Comparison of ENCODE assay signal across 8 cellular contexts in genomic region chr19:13024126-13024957, GRCh38. TPM values are rescaled to one million over a fixed set of nuclear protein-coding genes. Genes with fewer than 3 reads are reported as not detected.
DNase-seq lines count a peak whose midpoint lies in the region; ATAC-seq and TF ChIP-seq lines count a peak whose summit lies in the region.

No MANE protein-coding gene starts in this region.

- H3K4me3 ChIP-seq in AG04450 (ENCODE audit: low read depth, low read length), result peak overlapping the region; percentile 65
- H3K4me3 ChIP-seq in cardiac fibroblast (replicated peaks in 1 of 2; ENCODE audit: low read depth in 2 of 2, low read length in 2 of 2), result peak overlapping the region; percentile 55 to 59
- H3K4me3 ChIP-seq in muscle layer of colon (ENCODE audit: low read depth in 1 of 2, low read length in 2 of 2), result peak overlapping the region; percentile 25 to 59

- H3K9me3 ChIP-seq in AG04450 (ENCODE audit: control insufficient read depth, insufficient read depth, low read length), result no peaks in the 10 kb centered on the region; the same call in 1 of the 2 replicates
- no peaks in the 10 kb centered on the region for H3K9me3 ChIP-seq in muscle layer of colon (ENCODE audit: low read length)

- peaks cover 78% of the 10 kb centered on the region for H3K4me1 ChIP-seq in muscle layer of colon (ENCODE audit: insufficient read depth, low read length)

- CTCF ChIA-PET in AG04450 (lab: Charles Lee), result interaction anchor here (0.6 to 6.8 kb wide), 7 partner anchors 8 to 838 kb away, joined by 3 to 46 read pairs (median 4); no protein-coding TSS in a partner anchor

- H3K27me3 ChIP-seq in AG04450 (ENCODE audit: control insufficient read depth, insufficient read depth, low read length), result no peaks in the 10 kb centered on the region
- H3K27me3 ChIP-seq in muscle layer of colon (ENCODE audit: control insufficient read depth in 1 of 2, insufficient read depth in 2 of 2, low read length in 2 of 2), result no peaks in the 10 kb centered on the region

- H3K4me3 Mint-ChIP-seq in IgD-negative memory B cell, result peak overlapping the region; percentile 24 to 82 (median 51)

- ATAC-seq in GM19452 (IDR thresholded peaks at IDR 0.05; ENCODE audit: unreplicated experiment), result no peak

- H3K9me3 Mint-ChIP-seq in IgD-negative memory B cell, result no peaks in the 10 kb centered on the region

- peak overlapping the region in 2 of 3 donors; percentile 48 to 58 for H3K27ac Mint-ChIP-seq in IgD-negative memory B cell

- no peak for DNase-seq in AG04450 (ENCODE audit: low read depth, low spot score)
- peak in 1 of 2 donors; percentile 35 for DNase-seq in cardiac fibroblast (ENCODE audit: low read depth in 2 of 2)
- no peak for DNase-seq in germinal center (ENCODE audit: low spot score)
- DNase-seq in SW 1271 (lab: John Stamatoyannopoulos, UW), result no peak
- no peak for DNase-seq in GF-D8 (lab: John Stamatoyannopoulos, UW)

- H3K36me3 ChIP-seq in muscle layer of colon (ENCODE audit: insufficient read depth, low read length), result peaks cover 13% of the 10 kb centered on the region

- peak overlapping the region; percentile 72 for H3K9ac ChIP-seq in muscle layer of colon (ENCODE audit: low read length)

- POLR2A ChIA-PET in AG04450 (lab: Yijun Ruan, JAX), result interaction anchor here (0.6 to 1.4 kb wide), 4 partner anchors 8 to 34 kb away, joined by 3 to 6 read pairs (median 3); no protein-coding TSS in a partner anchor

- TF ChIP-seq CTCF in AG04450 (IDR thresholded peaks at IDR 0.05; ENCODE audit: low read depth, low read length) (no peak), cardiac fibroblast (IDR thresholded peaks at IDR 0.05; ENCODE audit: low read depth, low read length) (no peak)

- H3K27me3 Mint-ChIP-seq in IgD-negative memory B cell, result peaks cover 36% of the 10 kb centered on the region

- H3K27ac ChIP-seq in AG04450 (ENCODE audit: low read depth, low read length), result peak overlapping the region; percentile 99
- H3K27ac ChIP-seq in muscle layer of colon (ENCODE audit: low read depth, low read length), result peak overlapping the region; percentile 86

- peaks cover 2 to 19% (median 14%) of the 10 kb centered on the region in 3 donors for H3K4me1 Mint-ChIP-seq in IgD-negative memory B cell

- no peaks in the 10 kb centered on the region for H3K36me3 Mint-ChIP-seq in IgD-negative memory B cell

RNA-seq across cellular contexts. Expression of gene NFIX, which starts 29.1 kb away (rescaled TPM):
- polyA plus RNA-seq in AG04450 (2011; rRNA removed) (15.1 and 22.3 TPM in 2 replicates), IgD-negative memory B cell (0.09 TPM)
- 32.8 and 33.9 TPM in 2 replicates for polyA minus RNA-seq in AG04450 (2011; rRNA and poly(A)+ RNA removed)

RNA-seq across cellular contexts. Expression of gene DAND5, which starts 55.0 kb away (rescaled TPM):
- polyA plus RNA-seq in AG04450 (2011; rRNA removed), result not detected in 2 replicates
- not detected in 2 replicates for polyA minus RNA-seq in AG04450 (2011; rRNA and poly(A)+ RNA removed)
- not detected for polyA plus RNA-seq in IgD-negative memory B cell

Comparison
In these comparisons a context has a peak if more than half of its experiments do, and no peak if none do; other contexts are left out.
1. RNA of gene NFIX, which starts 29.1 kb away (polyA plus RNA-seq): 15.1 to 22.3 TPM in AG04450; 0.09 TPM in IgD-negative memory B cell (single experiment); every median in the first group is over 10 times any median in the second.
2. Peak in every context shown above with its lines, with median percentiles within 50 percentile points of each other: H3K4me3 ChIP-seq.